Comparison of ENCODE assay signal across 11 cellular contexts in genomic region chr4:7929530-7929951, GRCh38. TPM values are rescaled to one million over a fixed set of nuclear protein-coding genes. Genes with fewer than 3 reads are reported as not detected.
DNase-seq lines count a peak whose midpoint lies in the region; ATAC-seq and TF ChIP-seq lines count a peak whose summit lies in the region.
"Had no signal": no experiment of that assay in that cellular context is flagged by ENCODE, and none has a peak within 500 bp of the region (broad histone marks: within the 10 kb centered on the region; RNA-seq: fewer than 3 reads in every experiment).

No MANE protein-coding gene starts in this region.

- POLR2A ChIA-PET in MCF 10A (lab: Yijun Ruan, JAX): interaction anchor here (0.6 to 4.0 kb wide), 10 partner anchors 10 to 124 kb away, joined by 3 to 36 read pairs (median 3); partner anchors contain the start of gene AFAP1

- 7 to 31% (median 9%) methylated on average over 6 of the region's 6 CpGs for WGBS in stomach, 5 donors

- no peak for TF ChIP-seq EP300 in stomach (IDR thresholded peaks at IDR 0.05)

- intact Hi-C loops in MCF 10A (cut with micrococcal nuclease): loop anchor here (1.0 to 2.0 kb wide), 3 partner anchors 57 to 125 kb away; no protein-coding TSS in a partner anchor
- intact Hi-C loops in stomach (cut with DNase I; ENCODE audit: low total_unique reads): no loop called here

- DNase-seq in NCI-H1417 (lab: John Stamatoyannopoulos, UW): peak; percentile 15 to 46 (median 31)
- DNase-seq in NCI-H1417 treated with DMSO at 0.1 percent for 48 hours (lab: John Stamatoyannopoulos, UW): no peak
- peak; percentile 84 for DNase-seq in MCF 10A (ENCODE audit: unreplicated experiment)
- peak; percentile 77 for DNase-seq in iPS-NIHi7 (ENCODE audit: extremely low spot score)
- DNase-seq in stomach: peak; percentile 56
- DNase-seq in GF-D8 (lab: John Stamatoyannopoulos, UW): no peak
- no peak for DNase-seq in activated CD8-positive, alpha-beta memory T cell treated with anti-CD3 and anti-CD28 coated beads, Interleukin-2, amount 50 U/mL, for 48 hours
- DNase-seq: erythroblast had no signal

- peak overlapping the region; percentile 39 for H3K27ac Mint-ChIP-seq in MCF 10A (ENCODE audit: low read depth, unreplicated experiment)

- H3K36me3 ChIP-seq in stomach: peaks cover 0 to 5% (median 0%) of the 10 kb centered on the region in 4 donors

- TF ChIP-seq POLR2A in stomach (IDR thresholded peaks at IDR 0.05): no peak

- H3K9me3 ChIP-seq in stomach: no peaks in the 10 kb centered on the region

- no peaks in the 10 kb centered on the region for H3K9me3 Mint-ChIP-seq in MCF 10A (ENCODE audit: unreplicated experiment)
- H3K9me3 Mint-ChIP-seq: activated naive CD4-positive, alpha-beta T cell treated with anti-CD3 and anti-CD28 coated beads, Interleukin-2, amount 50 U/mL, for 72 hours had no signal

- CTCF ChIA-PET in MCF 10A (lab: Yijun Ruan, JAX): interaction anchor here (0.6 to 7.7 kb wide), 12 partner anchors 8 to 125 kb away, joined by 3 to 66 read pairs (median 5); partner anchors contain the start of gene AFAP1

- ATAC-seq in GM18519 (IDR thresholded peaks at IDR 0.05; ENCODE audit: low FRiP score, unreplicated experiment): no peak
- ATAC-seq: activated naive CD4-positive, alpha-beta T cell treated with anti-CD3 and anti-CD28 coated beads, Interleukin-2, amount 50 U/mL, for 72 hours had no signal

- peak overlapping the region in 2 of 5 donors; percentile 3 to 7 for H3K27ac ChIP-seq in stomach
- H3K27ac ChIP-seq: 22Rv1 had no signal

- H3K4me1 ChIP-seq in stomach: peaks cover 13 to 31% (median 23%) of the 10 kb centered on the region in 4 donors

- peaks cover 31% of the 10 kb centered on the region for H3K4me1 Mint-ChIP-seq in MCF 10A (ENCODE audit: insufficient read depth, unreplicated experiment)

- H3K27me3 ChIP-seq in stomach: no peaks in the 10 kb centered on the region

- BruUV-seq in MCF 10A (replicated peaks; lab: Mats Ljungman, UMichigan): no TSS peak

- no peak overlapping the region for H3K4me3 Mint-ChIP-seq in MCF 10A (ENCODE audit: unreplicated experiment)

- no peak overlapping the region for H3K4me3 ChIP-seq in stomach

- TF ChIP-seq CTCF in MCF 10A (IDR thresholded peaks at IDR 0.05; ENCODE audit: unreplicated experiment) (no peak), stomach (IDR thresholded peaks at IDR 0.05) (no peak)

- no peaks in the 10 kb centered on the region for H3K27me3 Mint-ChIP-seq in MCF 10A (ENCODE audit: insufficient read depth, unreplicated experiment)

- no peaks in the 10 kb centered on the region for H3K36me3 Mint-ChIP-seq in MCF 10A (ENCODE audit: insufficient read depth, unreplicated experiment)

RNA-seq across cellular contexts. Expression of gene AFAP1, which starts 10.1 kb away (rescaled TPM):
- total RNA-seq in MCF 10A (2022) (22.5 and 29.4 TPM in 2 replicates), stomach (10 to 100 TPM in 4 of 5 donors, 1 to 10 TPM in 1; 7.6 to 88.9 (median 22.2) TPM)
- polyA plus RNA-seq in stomach: 1 to 10 TPM; 4.1 to 5.4 (median 5.3) TPM

Comparison
In these comparisons a context has a peak if more than half of its experiments do, and no peak if none do; other contexts are left out.
1. DNase-seq: peak in NCI-H1417 (3 of 3), MCF 10A (single experiment), iPS-NIHi7 (single experiment) and stomach (single experiment); none in NCI-H1417 treated with DMSO at 0.1 percent for 48 hours (single experiment), GF-D8 (single experiment) and activated CD8-positive, alpha-beta memory T cell treated with anti-CD3 and anti-CD28 coated beads, Interleukin-2, amount 50 U/mL, for 48 hours (single experiment).